ENCODE assay signal across 16 cellular contexts in the genomic region with DNA sequence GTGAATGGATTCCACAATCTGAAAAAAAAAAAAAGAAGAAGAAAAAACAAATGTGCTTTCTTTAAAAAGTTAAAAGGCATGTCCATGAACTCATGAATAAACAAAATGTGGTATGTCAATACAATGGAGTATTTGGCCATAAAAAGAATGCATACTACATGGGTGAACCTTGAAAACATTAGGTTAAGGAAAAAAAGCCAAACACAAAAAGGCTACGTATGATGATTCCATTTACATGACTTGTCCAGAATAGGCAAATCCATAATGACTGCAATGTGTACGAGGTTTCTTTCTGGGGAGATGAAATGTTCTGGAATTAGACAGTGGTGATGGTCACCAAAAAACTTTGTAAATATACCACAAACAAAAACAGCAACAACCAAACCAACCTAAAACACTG. TPM values are rescaled to one million over a fixed set of nuclear protein-coding genes. Genes with fewer than 3 reads are reported as not detected.
DNase-seq lines count a peak whose midpoint lies in the region; ATAC-seq, FAIRE-seq and TF ChIP-seq lines count a peak whose summit lies in the region.
"Had no signal": no experiment of that assay in that cellular context is flagged by ENCODE, and none has a peak within 500 bp of the region (broad histone marks: within the 10 kb centered on the region; RNA-seq: fewer than 3 reads in every experiment).

No MANE protein-coding gene starts in this region.

- H3K27ac ChIP-seq in IMR-90 (ENCODE audit: insufficient read depth, low read length) (no peak overlapping the region), keratinocyte (ENCODE audit: control insufficient read depth, insufficient read depth, low read length) (no peak overlapping the region)
- H3K27ac ChIP-seq: 22Rv1; BLaER1 treated with 17β-estradiol and CSF1 and Interleukin-3, amounts not matched to agents 10 nM and 100 nM; HL-60 had no signal

- TF ChIP-seq RAD21 in IMR-90 (IDR thresholded peaks at IDR 0.05; ENCODE audit: low read length) = no peak

- no peak overlapping the region for H3K4me3 Mint-ChIP-seq in activated T-cell treated with anti-CD3 and anti-CD28 coated beads, Interleukin-2, amount 50 U/mL, for 72 hours
- no peak overlapping the region for H3K4me3 Mint-ChIP-seq in activated T-cell treated with anti-CD3 and anti-CD28 coated beads, Interleukin-2, amount 50 U/mL, for 4 hours
- H3K4me3 Mint-ChIP-seq: CD4-positive, CD25-positive, alpha-beta regulatory T cell had no signal

- H2BK120ac ChIP-seq in IMR-90 (ENCODE audit: low read depth, low read length) = no peak overlapping the region

- TF ChIP-seq CTCF in IMR-90 (conservative IDR thresholded peaks at IDR 0.05; ENCODE audit: low read depth, low read length) (no peak), astrocyte of the spinal cord (IDR thresholded peaks at IDR 0.05; ENCODE audit: low read depth, low read length) (no peak), keratinocyte (optimal IDR thresholded peaks at IDR 0.05 in 1 of 3, IDR thresholded peaks at IDR 0.05 in 1 of 3, conservative IDR thresholded peaks at IDR 0.05 in 1 of 3; ENCODE audit: extremely low read depth in 1 of 3, insufficient read depth in 2 of 3, low read length in 3 of 3) (no peak), GM10266 (IDR thresholded peaks at IDR 0.05; ENCODE audit: control insufficient read depth, insufficient read depth, low read depth, missing control alignments) (no peak)

- H2BK15ac ChIP-seq in IMR-90 (ENCODE audit: low read depth, low read length) = no peak overlapping the region

- intact Hi-C loops in IMR-90 (cut with micrococcal nuclease) = loop anchor here (5.0 kb wide), 1 partner anchor 46 kb away; the partner anchor contains the start of gene FNIP1

- H3K4ac ChIP-seq in IMR-90 (ENCODE audit: low read depth, low read length) = no peak overlapping the region

- no peaks in the 10 kb centered on the region for H3K27me3 Mint-ChIP-seq in activated T-cell treated with anti-CD3 and anti-CD28 coated beads, Interleukin-2, amount 50 U/mL, for 72 hours (ENCODE audit: low read depth)
- no peaks in the 10 kb centered on the region for H3K27me3 Mint-ChIP-seq in activated T-cell treated with anti-CD3 and anti-CD28 coated beads, Interleukin-2, amount 50 U/mL, for 4 hours (ENCODE audit: low read depth)
- H3K27me3 Mint-ChIP-seq: CD4-positive, CD25-positive, alpha-beta regulatory T cell had no signal

- H2AK5ac ChIP-seq in IMR-90 (ENCODE audit: low read depth, low read length) = no peak overlapping the region

- no peak overlapping the region for H3K23ac ChIP-seq in IMR-90 (ENCODE audit: low read depth, low read length)

- no peak for ATAC-seq in activated T-cell treated with anti-CD3 and anti-CD28 coated beads, Interleukin-2, amount 50 U/mL, for 72 hours (replicated peaks in 1 of 2)
- ATAC-seq in activated T-cell treated with anti-CD3 and anti-CD28 coated beads, Interleukin-2, amount 50 U/mL, for 4 hours = no peak
- no peak; the same call in 1 of the 2 replicates for ATAC-seq in IMR-90 (ENCODE audit: low read depth)
- no peak for ATAC-seq in HG03432 (IDR thresholded peaks at IDR 0.05; ENCODE audit: unreplicated experiment)

- WGBS in IMR-90 (ENCODE audit: extremely low coverage in 2 of 2, insufficient read length in 1 of 2), 2 experiments = no CpG with 5 or more reads among the region's 2 CpGs

- H3K27me3 ChIP-seq in IMR-90 (ENCODE audit: control insufficient read depth, insufficient read depth, low read length) (no peaks in the 10 kb centered on the region), keratinocyte (ENCODE audit: control insufficient read depth, extremely low read depth, insufficient read depth, low read length) (no peaks in the 10 kb centered on the region)
- H3K27me3 ChIP-seq: BLaER1 treated with 17β-estradiol and CSF1 and Interleukin-3, amounts not matched to agents 10 nM and 100 nM had no signal

- H3K79me1 ChIP-seq in IMR-90 (ENCODE audit: low read depth in 1 of 2, low read length in 2 of 2) = peaks cover 37 to 81% of the 10 kb centered on the region in 2 experiments

- POLR2A ChIA-PET in IMR-90 (lab: Charles Lee; ENCODE audit: unreplicated experiment) = interaction anchor here (0.6 kb wide), 1 partner anchor 138 kb away, joined by 8 read pairs; no protein-coding TSS in a partner anchor

- dilution Hi-C loops in IMR-90 (cut with HindIII; ENCODE audit: low sequenced_read_pairs, unreplicated experiment) = no loop called here
- dilution Hi-C loops in keratinocyte (cut with MboI; ENCODE audit: extremely low pct_ligation_motif_present, low sequenced_read_pairs) = no loop called here

- H3K56ac ChIP-seq in IMR-90 (ENCODE audit: extremely low read depth, insufficient read depth, low read length) = no peak overlapping the region

- H3K4me1 Mint-ChIP-seq in activated T-cell treated with anti-CD3 and anti-CD28 coated beads, Interleukin-2, amount 50 U/mL, for 72 hours (ENCODE audit: low read depth) = peaks cover 29% of the 10 kb centered on the region
- H3K4me1 Mint-ChIP-seq in activated T-cell treated with anti-CD3 and anti-CD28 coated beads, Interleukin-2, amount 50 U/mL, for 4 hours (ENCODE audit: low read depth) = peaks cover 46% of the 10 kb centered on the region

- H2AFZ ChIP-seq in IMR-90 (replicated peaks; ENCODE audit: low read length, poor library complexity) (no peak overlapping the region), keratinocyte (ENCODE audit: control insufficient read depth, low read length) (no peak overlapping the region)

- H3K79me2 ChIP-seq in keratinocyte (ENCODE audit: control insufficient read depth, insufficient read depth, low read length) = peaks cover 71% of the 10 kb centered on the region

- no peaks in the 10 kb centered on the region for H3K9me3 Mint-ChIP-seq in activated T-cell treated with anti-CD3 and anti-CD28 coated beads, Interleukin-2, amount 50 U/mL, for 72 hours
- H3K9me3 Mint-ChIP-seq in activated T-cell treated with anti-CD3 and anti-CD28 coated beads, Interleukin-2, amount 50 U/mL, for 4 hours = no peaks in the 10 kb centered on the region
- H3K9me3 Mint-ChIP-seq: CD4-positive, CD25-positive, alpha-beta regulatory T cell had no signal

- H3K9me3 ChIP-seq in IMR-90 (ENCODE audit: control insufficient read depth, insufficient read depth, low read length) = no peaks in the 10 kb centered on the region
- H3K9me3 ChIP-seq in keratinocyte (ENCODE audit: control insufficient read depth, low read depth, low read length) = no peaks in the 10 kb centered on the region
- H3K9me3 ChIP-seq: HAP-1 had no signal

- H3K4me1 ChIP-seq in IMR-90 (ENCODE audit: control insufficient read depth, insufficient read depth, low read length) (peaks cover 3% of the 10 kb centered on the region; the same call in 1 of the 2 replicates), keratinocyte (ENCODE audit: control insufficient read depth, extremely low read depth, insufficient read depth, low read length) (peaks cover 15% of the 10 kb centered on the region)

- no peak for DNase-seq in activated T-cell treated with anti-CD3 and anti-CD28 coated beads, Interleukin-2, amount 50 U/mL, for 72 hours
- DNase-seq in activated T-cell treated with anti-CD3 and anti-CD28 coated beads, Interleukin-2, amount 50 U/mL, for 4 hours = no peak
- DNase-seq in IMR-90 (peak; percentile 14), astrocyte of the spinal cord (ENCODE audit: low read depth, low spot score) (peak; percentile 22), keratinocyte (ENCODE audit: low read depth, low spot score) (no peak), GM10266 (ENCODE audit: extremely low spot score) (no peak), RCC 7860 (ENCODE audit: low spot score) (no peak)
- DNase-seq: CD4-positive, CD25-positive, alpha-beta regulatory T cell; DMS53 had no signal

- H3K9ac ChIP-seq in IMR-90 (ENCODE audit: low read depth, low read length) (no peak overlapping the region), keratinocyte (ENCODE audit: control insufficient read depth, extremely low read depth, insufficient read depth, low read length) (no peak overlapping the region)
- H3K9ac ChIP-seq: BLaER1 treated with 17β-estradiol and CSF1 and Interleukin-3, amounts not matched to agents 10 nM and 100 nM had no signal

- H3K9me1 ChIP-seq in IMR-90 (ENCODE audit: insufficient read depth, low read length) = peaks cover 10% of the 10 kb centered on the region
- no peaks in the 10 kb centered on the region for H3K9me1 ChIP-seq in keratinocyte (ENCODE audit: control insufficient read depth, extremely low read depth, insufficient read depth, low read length)

- TF ChIP-seq POLR2A in IMR-90 (IDR thresholded peaks at IDR 0.05; ENCODE audit: low read depth, low read length) = no peak

- H3K27ac Mint-ChIP-seq in activated T-cell treated with anti-CD3 and anti-CD28 coated beads, Interleukin-2, amount 50 U/mL, for 72 hours = peak overlapping the region; percentile 41
- H3K27ac Mint-ChIP-seq: CD4-positive, CD25-positive, alpha-beta regulatory T cell had no signal

- no peak overlapping the region for H3K4me2 ChIP-seq in IMR-90 (ENCODE audit: low read depth, low read length)
- H3K4me2 ChIP-seq in keratinocyte (ENCODE audit: control insufficient read depth, extremely low read depth, insufficient read depth, low read depth, low read length) = no peak overlapping the region
- H3K4me2 ChIP-seq: BLaER1 treated with 17β-estradiol and CSF1 and Interleukin-3, amounts not matched to agents 10 nM and 100 nM had no signal

- H3K36me3 ChIP-seq in IMR-90 (ENCODE audit: control insufficient read depth, insufficient read depth, low read length) = no peaks in the 10 kb centered on the region
- no peaks in the 10 kb centered on the region for H3K36me3 ChIP-seq in keratinocyte (ENCODE audit: control insufficient read depth in 2 of 2, extremely low read depth in 1 of 2, insufficient read depth in 2 of 2, low read length in 2 of 2)
- H3K36me3 ChIP-seq: HAP-1 had no signal

- H3K14ac ChIP-seq in IMR-90 (replicated peaks; ENCODE audit: low read depth, low read length) = no peak overlapping the region

- H2BK20ac ChIP-seq in IMR-90 (ENCODE audit: low read depth, low read length) = no peak overlapping the region

- H2BK5ac ChIP-seq in IMR-90 (ENCODE audit: low read depth, low read length, poor library complexity, severe bottlenecking) = no peak overlapping the region

- H4K20me1 ChIP-seq in IMR-90 (ENCODE audit: insufficient read depth, low read length) (peaks cover 77% of the 10 kb centered on the region), keratinocyte (ENCODE audit: control insufficient read depth, extremely low read depth, insufficient read depth, low read length) (no peaks in the 10 kb centered on the region)

- no peak overlapping the region for H3K4me3 ChIP-seq in IMR-90 (ENCODE audit: insufficient read depth, low read depth, low read length)
- no peak overlapping the region for H3K4me3 ChIP-seq in astrocyte of the spinal cord (ENCODE audit: low read depth, low read length)
- H3K4me3 ChIP-seq in keratinocyte (ENCODE audit: control insufficient read depth in 2 of 3, extremely low read depth in 1 of 3, insufficient read depth in 2 of 3, low read depth in 1 of 3, low read length in 3 of 3) = no peak overlapping the region
- H3K4me3 ChIP-seq: BLaER1 treated with 17β-estradiol and CSF1 and Interleukin-3, amounts not matched to agents 10 nM and 100 nM; HAP-1 had no signal

- in situ Hi-C loops in IMR-90 (cut with MboI; ENCODE audit: low sequenced_read_pairs) = no loop called here
- in situ Hi-C loops in astrocyte of the spinal cord (cut with HindIII; ENCODE audit: low sequenced_read_pairs) = no loop called here

- CTCF ChIA-PET in IMR-90 (lab: Yijun Ruan, JAX) = no interaction called here

- H2AK9ac ChIP-seq in IMR-90 (replicated peaks; ENCODE audit: low read depth, low read length, poor library complexity) = no peak overlapping the region

- H4K91ac ChIP-seq in IMR-90 (ENCODE audit: insufficient read depth, low read depth, low read length) = no peak overlapping the region

- FAIRE-seq in keratinocyte (lab: Jason Lieb, UNC) (peak; percentile 36), RCC 7860 (lab: Jason Lieb, UNC) (no peak)
- FAIRE-seq: GM12891, H1 had no signal

- BruUV-seq in IMR-90 (replicated peaks; lab: Mats Ljungman, UMichigan) = no TSS peak

- no peak overlapping the region for H3K18ac ChIP-seq in IMR-90 (ENCODE audit: low read depth, low read length)

- no peak overlapping the region for H4K8ac ChIP-seq in IMR-90 (ENCODE audit: low read depth in 2 of 2, low read length in 2 of 2)

- H4K5ac ChIP-seq in IMR-90 (ENCODE audit: low read depth, low read length) = no peak overlapping the region

- peaks cover 0 to 3% of the 10 kb centered on the region in 2 donors for H3K36me3 Mint-ChIP-seq in activated T-cell treated with anti-CD3 and anti-CD28 coated beads, Interleukin-2, amount 50 U/mL, for 72 hours (ENCODE audit: insufficient read depth in 2 of 2)
- peaks cover 9% of the 10 kb centered on the region for H3K36me3 Mint-ChIP-seq in activated T-cell treated with anti-CD3 and anti-CD28 coated beads, Interleukin-2, amount 50 U/mL, for 4 hours (ENCODE audit: insufficient read depth)

RNA-seq across cellular contexts. Expression of gene FNIP1, which starts 45.3 kb away (rescaled TPM):
- 10 to 100 TPM; 23.0 to 23.8 TPM for total RNA-seq in activated T-cell treated with anti-CD3 and anti-CD28 coated beads, Interleukin-2, amount 50 U/mL, for 72 hours
- total RNA-seq in activated T-cell treated with anti-CD3 and anti-CD28 coated beads, Interleukin-2, amount 50 U/mL, for 4 hours = 10 to 100 TPM; 12.4 to 13.8 (median 13.6) TPM
- 34.1 and 40.0 TPM in 2 replicates for total RNA-seq in IMR-90 (2012; rRNA removed)
- polyA plus RNA-seq in IMR-90 (2012; rRNA removed) (4.8 and 5.6 TPM in 2 replicates), keratinocyte (13.2 to 15.2 TPM (median 14.6 TPM) in 3 replicates)
- 1.5 TPM in 2 replicates for polyA plus RNA-seq in IMR-90 (2012; cell fraction: cytosol; rRNA removed)
- polyA plus RNA-seq in IMR-90 (2012; cell fraction: nucleus; rRNA removed; ENCODE audit: low replicate concordance) = 4.6 and 15.7 TPM in 2 replicates
- polyA plus RNA-seq in keratinocyte (2011; ENCODE audit: low read depth) = 14.7 TPM
- 3.7 and 7.7 TPM in 2 replicates for polyA plus RNA-seq in keratinocyte (2011; cell fraction: cytosol; rRNA removed)
- polyA plus RNA-seq in keratinocyte (2011; cell fraction: nucleus; rRNA removed) = 16.4 and 19.3 TPM in 2 replicates
- polyA plus RNA-seq in keratinocyte (2012; ENCODE audit: low replicate concordance) = 9.6 and 15.9 TPM in 2 replicates
- 6.6 to 36.7 TPM (median 30.8 TPM) in 3 replicates for polyA minus RNA-seq in keratinocyte
- polyA minus RNA-seq in keratinocyte (2011; cell fraction: cytosol; rRNA and poly(A)+ RNA removed) = 10.9 TPM
- polyA minus RNA-seq in keratinocyte (2011; cell fraction: nucleus; rRNA and poly(A)+ RNA removed) = 34.1 and 60.3 TPM in 2 replicates

Comparison
In these comparisons a context has a peak if more than half of its experiments do, and no peak if none do; other contexts are left out.
1. DNase-seq: peak in IMR-90 (single experiment) and astrocyte of the spinal cord (single experiment); none in activated T-cell treated with anti-CD3 and anti-CD28 coated beads, Interleukin-2, amount 50 U/mL, for 72 hours (0 of 2), activated T-cell treated with anti-CD3 and anti-CD28 coated beads, Interleukin-2, amount 50 U/mL, for 4 hours (single experiment), keratinocyte (single experiment), GM10266 (single experiment) and RCC 7860 (single experiment).